ENCODE assay signal across 17 cellular contexts in the genomic region with DNA sequence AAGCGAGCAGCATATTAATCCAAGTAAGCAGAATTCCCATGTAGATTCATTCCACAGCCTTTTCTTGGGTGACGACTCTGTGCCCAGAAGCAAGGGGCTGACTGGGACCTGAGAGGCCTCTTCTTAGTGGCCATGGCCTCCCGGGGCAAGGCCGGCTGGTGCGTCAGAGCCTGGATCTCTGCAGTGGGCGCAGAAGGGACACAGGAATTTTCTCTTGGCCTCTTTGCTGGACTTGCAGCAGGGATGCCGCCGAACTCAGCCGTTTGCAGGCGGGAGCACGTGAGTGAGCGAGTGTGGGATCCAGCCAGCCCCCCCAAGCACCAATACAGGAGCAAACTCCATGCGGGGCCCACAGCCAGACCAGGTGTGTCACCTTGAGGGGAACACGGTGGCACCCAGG.
DNase-seq lines count a peak whose midpoint lies in the region; ATAC-seq, FAIRE-seq and TF ChIP-seq lines count a peak whose summit lies in the region.
"Had no signal": no experiment of that assay in that cellular context is flagged by ENCODE, and none has a peak within 500 bp of the region (broad histone marks: within the 10 kb centered on the region; RNA-seq: fewer than 3 reads in every experiment).

No MANE protein-coding gene starts in this region.

- H3K18ac ChIP-seq in H1 (ENCODE audit: extremely low read depth, low read length): peak overlapping the region; percentile 62; the same call in 1 of the 2 replicates

- H3K79me1 ChIP-seq in H1 (ENCODE audit: low read depth, low read length): peaks cover 8% of the 10 kb centered on the region; the same call in 1 of the 2 replicates

- dilution Hi-C loops in mammary epithelial cell (cut with HindIII; ENCODE audit: low sequenced_read_pairs): no loop called here

- TF ChIP-seq CTCF in SK-N-SH (IDR thresholded peaks at IDR 0.05): no peak
- no peak for TF ChIP-seq CTCF in H1 (IDR thresholded peaks at IDR 0.05; ENCODE audit: control extremely low read depth in 1 of 3, insufficient read depth in 1 of 3, low read depth in 1 of 3, low read length in 3 of 3)
- TF ChIP-seq CTCF in ovary (IDR thresholded peaks at IDR 0.05): no peak
- TF ChIP-seq CTCF in mammary epithelial cell (conservative IDR thresholded peaks at IDR 0.05 in 1 of 2, IDR thresholded peaks at IDR 0.05 in 1 of 2; ENCODE audit: extremely low read depth in 1 of 2, insufficient read depth in 1 of 2, low read depth in 1 of 2, low read length in 2 of 2): no peak

- H3F3A ChIP-seq in SK-N-SH (replicated peaks; ENCODE audit: insufficient read depth): no peaks in the 10 kb centered on the region

- 78% methylated on average over 5 of the region's 14 CpGs for WGBS in SK-N-SH (ENCODE audit: low lambda C conversion rate)
- 96% methylated on average over 13 of the region's 14 CpGs; no CpG with 5 or more reads in 1 of the 2 experiments for WGBS in H1 (ENCODE audit: extremely low coverage in 1 of 2, insufficient coverage in 1 of 2, insufficient read length in 1 of 2, insufficient replicate concordance in 2 of 2, low coverage in 1 of 2, low lambda C conversion rate in 2 of 2, missing lambda C conversion rate in 1 of 2), 2 experiments
- WGBS in ovary, 3 donors: 27 to 56% (median 39%) methylated on average over 14 of the region's 14 CpGs
- WGBS in mammary epithelial cell (ENCODE audit: low coverage, missing lambda C conversion rate): 86% methylated on average over 12 of the region's 14 CpGs

- H3K9me3 Mint-ChIP-seq in activated T-cell treated with anti-CD3 and anti-CD28 coated beads, Interleukin-2, amount 50 U/mL, for 72 hours: peaks cover 8 to 10% of the 10 kb centered on the region in 2 donors

- TF ChIP-seq RAD21 in SK-N-SH (IDR thresholded peaks at IDR 0.05; ENCODE audit: low read length): no peak
- no peak for TF ChIP-seq RAD21 in H1 (IDR thresholded peaks at IDR 0.05 in 1 of 2, conservative IDR thresholded peaks at IDR 0.05 in 1 of 2; ENCODE audit: low read depth in 2 of 2, low read length in 2 of 2)

- H3K27me3 Mint-ChIP-seq in activated T-cell treated with anti-CD3 and anti-CD28 coated beads, Interleukin-2, amount 50 U/mL, for 72 hours (ENCODE audit: low read depth): no peaks in the 10 kb centered on the region
- H3K27me3 Mint-ChIP-seq: CD4-positive, alpha-beta memory T cell had no signal

- FAIRE-seq in H1 (lab: Jason Lieb, UNC): no peak
- FAIRE-seq: D721Med had no signal

- H4K91ac ChIP-seq in H1 (replicated peaks; ENCODE audit: insufficient read length, low read length): no peak overlapping the region

- H2BK15ac ChIP-seq in H1 (ENCODE audit: low read length): no peak overlapping the region

- no TSS peak for BruUV-seq in mammary epithelial cell (replicated peaks; lab: Mats Ljungman, UMichigan)

- peak overlapping the region in 1 of 2 donors; percentile 14 for H3K4me3 Mint-ChIP-seq in activated T-cell treated with anti-CD3 and anti-CD28 coated beads, Interleukin-2, amount 50 U/mL, for 72 hours

- H3K27me3 ChIP-seq in SK-N-SH (ENCODE audit: insufficient read depth) (no peaks in the 10 kb centered on the region), H1 (replicated peaks in 1 of 4; ENCODE audit: control insufficient read depth in 3 of 4, extremely low read depth in 1 of 4, insufficient read depth in 3 of 4, low read length in 3 of 4) (no peaks in the 10 kb centered on the region), ovary (no peaks in the 10 kb centered on the region), mammary epithelial cell (ENCODE audit: insufficient read depth, low read length) (no peaks in the 10 kb centered on the region)
- H3K27me3 ChIP-seq: Peyer's patch had no signal

- no peaks in the 10 kb centered on the region for H3K9me2 ChIP-seq in SK-N-SH

- no peak overlapping the region for H3K23ac ChIP-seq in H1 (ENCODE audit: insufficient read length)

- TF ChIP-seq EP300 in SK-N-SH (IDR thresholded peaks at IDR 0.05; ENCODE audit: borderline replicate concordance in 1 of 2, low read depth in 1 of 2, low read length in 1 of 2): no peak
- no peak for TF ChIP-seq EP300 in H1 (IDR thresholded peaks at IDR 0.05; ENCODE audit: borderline replicate concordance in 1 of 2, low read depth in 2 of 2, low read length in 2 of 2)
- no peak for TF ChIP-seq EP300 in ovary (IDR thresholded peaks at IDR 0.05)

- in situ Hi-C loops in mammary epithelial cell (cut with MboI; ENCODE audit: low sequenced_read_pairs in 2 of 2): no loop called here

- peaks cover 63% of the 10 kb centered on the region for H3K79me2 ChIP-seq in SK-N-SH (ENCODE audit: insufficient read depth)
- peaks cover 0 to 80% of the 10 kb centered on the region in 2 experiments; a peak in 3 of 4 replicates for H3K79me2 ChIP-seq in H1 (ENCODE audit: control insufficient read depth in 1 of 2, insufficient read depth in 2 of 2, low read length in 2 of 2)
- H3K79me2 ChIP-seq in mammary epithelial cell (ENCODE audit: insufficient read depth, low read length): peaks cover 87% of the 10 kb centered on the region

- no peak overlapping the region for H4K5ac ChIP-seq in H1 (ENCODE audit: insufficient read length, low read depth, low read length)

- H3K27ac Mint-ChIP-seq in activated T-cell treated with anti-CD3 and anti-CD28 coated beads, Interleukin-2, amount 50 U/mL, for 72 hours: no peak overlapping the region

- H3K27ac ChIP-seq in SK-N-SH (ENCODE audit: low read depth in 2 of 2, low read length in 1 of 2) (peak overlapping the region in 1 of 2 experiments; percentile 80; a peak in 2 of 4 replicates), H1 (ENCODE audit: low read depth, low read length) (no peak overlapping the region), ovary (peak overlapping the region in 1 of 2 donors; percentile 56), mammary epithelial cell (ENCODE audit: insufficient read depth, low read depth, low read length) (no peak overlapping the region)
- H3K27ac ChIP-seq: Peyer's patch had no signal

- H3K56ac ChIP-seq in H1 (replicated peaks; ENCODE audit: insufficient read length, low read depth, low read length): no peak overlapping the region

- peaks cover 49% of the 10 kb centered on the region for H3K4me1 Mint-ChIP-seq in activated T-cell treated with anti-CD3 and anti-CD28 coated beads, Interleukin-2, amount 50 U/mL, for 72 hours (ENCODE audit: low read depth)

- CTCF ChIA-PET in SK-N-SH (lab: Yijun Ruan, JAX) (interaction anchor here (1.1 to 1.7 kb wide), 5 partner anchors 10 to 166 kb away, joined by 3 to 8 read pairs (median 4); no protein-coding TSS in a partner anchor), H1 (lab: Charles Lee; ENCODE audit: partially characterized antibody) (interaction anchor here (0.6 to 1.1 kb wide), 2 partner anchors 11 to 206 kb away, joined by 3 to 4 read pairs; no protein-coding TSS in a partner anchor), mammary epithelial cell (lab: Charles Lee; ENCODE audit: low non-redundant PET) (no interaction called here)

- peak overlapping the region; percentile 4; the same call in 1 of the 2 replicates for H2BK12ac ChIP-seq in H1 (ENCODE audit: low read depth, low read length)

- no peak overlapping the region for H2BK20ac ChIP-seq in H1 (ENCODE audit: low read length)

- peak; percentile 51 for DNase-seq in activated CD8-positive, alpha-beta memory T cell treated with anti-CD3 and anti-CD28 coated beads, Interleukin-2, amount 50 U/mL, for 48 hours
- no peak for DNase-seq in activated CD8-positive, alpha-beta memory T cell treated with anti-CD3 and anti-CD28 coated beads for 24 hours
- DNase-seq in SK-N-SH (peak; percentile 65), H1 (ENCODE audit: low read depth in 1 of 2, low spot score in 2 of 2) (no peak), ovary (peak; percentile 34 to 72 (median 61)), mammary epithelial cell (no peak)
- DNase-seq in activated T-cell treated with anti-CD3 and anti-CD28 coated beads, Interleukin-2, amount 50 U/mL, for 72 hours: no peak
- DNase-seq: AML-193; CD4-positive, alpha-beta memory T cell; MV-4-11; NCI-H1417 treated with DMSO at 0.1 percent for 48 hours; NCI-H2029; Peyer's patch; SHP77 had no signal

- H4K20me1 ChIP-seq in SK-N-SH (ENCODE audit: insufficient read depth): peaks cover 26% of the 10 kb centered on the region; the same call in 1 of the 2 replicates
- no peaks in the 10 kb centered on the region for H4K20me1 ChIP-seq in H1 (replicated peaks in 1 of 2; ENCODE audit: control insufficient read depth in 1 of 2, insufficient read depth in 2 of 2, low read length in 2 of 2)
- no peaks in the 10 kb centered on the region for H4K20me1 ChIP-seq in mammary epithelial cell (ENCODE audit: insufficient read depth, low read length)

- TF ChIP-seq POLR2A in H1 (IDR thresholded peaks at IDR 0.05; ENCODE audit: control extremely low read depth in 1 of 2, low read depth in 2 of 2, low read length in 2 of 2): no peak
- no peak for TF ChIP-seq POLR2A in ovary (IDR thresholded peaks at IDR 0.05)

- no peak for ATAC-seq in HG03097 (IDR thresholded peaks at IDR 0.05; ENCODE audit: low FRiP score, unreplicated experiment)
- ATAC-seq in activated T-cell treated with anti-CD3 and anti-CD28 coated beads, Interleukin-2, amount 50 U/mL, for 72 hours (replicated peaks in 1 of 2): no peak

- H4K8ac ChIP-seq in H1 (ENCODE audit: extremely low read depth, insufficient read depth, low read length): no peak overlapping the region; the same call in 1 of the 2 replicates

- H3K36me3 ChIP-seq in SK-N-SH (replicated peaks in 1 of 2; ENCODE audit: control insufficient read depth in 1 of 2, insufficient read depth in 2 of 2, low read length in 1 of 2) (no peaks in the 10 kb centered on the region), H1 (ENCODE audit: control insufficient read depth in 2 of 4, insufficient read depth in 4 of 4, low read length in 3 of 4) (no peaks in the 10 kb centered on the region), ovary (no peaks in the 10 kb centered on the region), mammary epithelial cell (ENCODE audit: insufficient read depth, low read length) (no peaks in the 10 kb centered on the region)
- H3K36me3 ChIP-seq: HAP-1, Peyer's patch had no signal

- H3K9me3 ChIP-seq in SK-N-SH (no peaks in the 10 kb centered on the region), H1 (ENCODE audit: insufficient read depth in 2 of 2, low read depth in 1 of 2, low read length in 1 of 2) (no peaks in the 10 kb centered on the region; a peak in 2 of 4 replicates), ovary (no peaks in the 10 kb centered on the region), mammary epithelial cell (replicated peaks; ENCODE audit: insufficient read depth, low read length) (no peaks in the 10 kb centered on the region)
- H3K9me3 ChIP-seq: HAP-1, Peyer's patch had no signal

- H2AK5ac ChIP-seq in H1 (ENCODE audit: low read depth, low read length): no peak overlapping the region

- H2AFZ ChIP-seq in SK-N-SH (ENCODE audit: low read depth) (no peak overlapping the region), H1 (ENCODE audit: low read length) (no peak overlapping the region), mammary epithelial cell (ENCODE audit: low read depth, low read length) (no peak overlapping the region)

- H3K4me3 ChIP-seq in SK-N-SH (ENCODE audit: low read depth in 2 of 2, low read length in 1 of 2) (no peak overlapping the region), H1 (ENCODE audit: extremely low read depth in 1 of 4, insufficient read depth in 2 of 4, low read depth in 3 of 4, low read length in 4 of 4) (no peak overlapping the region), ovary (no peak overlapping the region), mammary epithelial cell (replicated peaks in 1 of 3; ENCODE audit: insufficient read depth in 1 of 3, low read depth in 2 of 3, low read length in 3 of 3) (no peak overlapping the region)
- H3K4me3 ChIP-seq: HAP-1, Peyer's patch had no signal

- H3K23me2 ChIP-seq in H1 (ENCODE audit: low read depth, low read length): peaks cover 10% of the 10 kb centered on the region; the same call in 1 of the 2 replicates

- no peak overlapping the region for H2BK120ac ChIP-seq in H1 (replicated peaks; ENCODE audit: low read depth, low read length)

- H3K4me2 ChIP-seq in SK-N-SH: no peak overlapping the region
- no peak overlapping the region for H3K4me2 ChIP-seq in H1 (ENCODE audit: insufficient read depth in 1 of 2, low read depth in 2 of 2, low read length in 2 of 2)
- H3K4me2 ChIP-seq in mammary epithelial cell (ENCODE audit: insufficient read depth, low read depth, low read length): no peak overlapping the region

- H2BK5ac ChIP-seq in H1 (ENCODE audit: low read depth, low read length): peak overlapping the region; percentile 52; the same call in 1 of the 2 replicates

- peaks cover 8 to 51% of the 10 kb centered on the region in 2 experiments; a peak in 3 of 4 replicates for H3K4me1 ChIP-seq in SK-N-SH (ENCODE audit: control insufficient read depth in 1 of 2, insufficient read depth in 2 of 2, low read depth in 1 of 2, low read length in 1 of 2)
- peaks cover 0 to 31% (median 19%) of the 10 kb centered on the region in 4 experiments; a peak in 5 of 7 replicates for H3K4me1 ChIP-seq in H1 (replicated peaks in 1 of 4; ENCODE audit: control insufficient read depth in 3 of 4, insufficient read depth in 4 of 4, low read length in 3 of 4)
- H3K4me1 ChIP-seq in ovary (ENCODE audit: insufficient read depth): peaks cover 27% of the 10 kb centered on the region
- H3K4me1 ChIP-seq in mammary epithelial cell (ENCODE audit: insufficient read depth, low read length): peaks cover 9% of the 10 kb centered on the region

- no peak overlapping the region for H3K14ac ChIP-seq in H1 (ENCODE audit: insufficient read length)

- no peak overlapping the region for H3K4ac ChIP-seq in H1 (replicated peaks; ENCODE audit: insufficient read length, low read depth, low read length)

- intact Hi-C loops in ovary (cut with DNase I): no loop called here
- intact Hi-C loops in mammary epithelial cell (cut with micrococcal nuclease): no loop called here

- H3K36me3 Mint-ChIP-seq in activated T-cell treated with anti-CD3 and anti-CD28 coated beads, Interleukin-2, amount 50 U/mL, for 72 hours (ENCODE audit: insufficient read depth in 2 of 2): peaks cover 5 to 7% of the 10 kb centered on the region in 2 donors

- POLR2A ChIA-PET in SK-N-SH (lab: Yijun Ruan, JAX): no interaction called here
- POLR2A ChIA-PET in H1 (lab: Charles Lee; ENCODE audit: partially characterized antibody): interaction anchor here (0.9 kb wide), 1 partner anchor 242 kb away, joined by 3 read pairs; no protein-coding TSS in a partner anchor

- H3K9ac ChIP-seq in SK-N-SH: no peak overlapping the region
- H3K9ac ChIP-seq in H1 (replicated peaks in 1 of 4; ENCODE audit: extremely low read depth in 1 of 4, low read depth in 3 of 4, low read length in 3 of 4): no peak overlapping the region
- no peak overlapping the region for H3K9ac ChIP-seq in mammary epithelial cell (ENCODE audit: insufficient read depth, low read length)

Comparison
In these comparisons a context has a peak if more than half of its experiments do, and no peak if none do; other contexts are left out.
1. DNase-seq: peak in activated CD8-positive, alpha-beta memory T cell treated with anti-CD3 and anti-CD28 coated beads, Interleukin-2, amount 50 U/mL, for 48 hours (single experiment), SK-N-SH (single experiment) and ovary (5 of 5); none in activated CD8-positive, alpha-beta memory T cell treated with anti-CD3 and anti-CD28 coated beads for 24 hours (single experiment), H1 (0 of 2), activated T-cell treated with anti-CD3 and anti-CD28 coated beads, Interleukin-2, amount 50 U/mL, for 72 hours (0 of 2) and mammary epithelial cell (single experiment).